In the genomic region with DNA sequence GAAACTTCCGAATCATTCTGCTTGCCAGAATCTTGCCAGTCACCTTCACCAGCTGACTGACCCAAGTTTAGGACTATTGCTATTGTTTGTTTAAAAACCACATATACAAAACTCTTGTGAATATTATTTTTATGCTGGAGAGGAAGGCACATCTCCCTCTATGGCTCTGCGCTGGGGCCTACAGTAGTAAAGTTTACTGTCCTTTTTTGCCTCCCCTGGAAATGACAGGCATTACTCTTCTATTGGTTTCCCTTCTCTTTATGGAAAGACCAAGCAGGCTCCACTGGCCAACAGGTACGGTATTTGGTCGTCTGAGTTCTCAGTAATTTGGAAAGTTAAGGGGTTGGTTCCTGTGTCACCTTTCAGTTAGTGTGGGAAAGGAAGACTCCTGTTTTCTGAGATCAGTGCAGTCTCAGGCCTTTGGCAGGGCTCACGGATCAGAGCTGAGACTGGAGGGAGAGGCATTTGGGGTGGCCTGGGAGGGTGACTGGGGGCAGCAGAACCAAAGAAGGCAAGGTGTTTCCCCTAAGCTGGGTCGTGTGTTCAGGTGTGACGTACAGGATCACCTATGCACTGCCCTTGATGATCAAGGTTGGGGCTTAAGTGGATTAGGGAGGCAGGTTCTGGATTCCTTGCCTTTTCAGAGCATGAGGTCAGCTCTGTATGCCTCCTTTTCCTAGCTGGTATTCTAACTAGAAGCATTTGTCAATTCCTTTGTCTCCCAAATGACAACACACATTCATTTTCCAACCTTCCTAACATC, we compare ENCODE assay signal across 19 cellular contexts. TPM values are rescaled to one million over a fixed set of nuclear protein-coding genes. Genes with fewer than 3 reads are reported as not detected.
DNase-seq lines count a peak whose midpoint lies in the region; ATAC-seq, FAIRE-seq and TF ChIP-seq lines count a peak whose summit lies in the region.
"Had no signal": no experiment of that assay in that cellular context is flagged by ENCODE, and none has a peak within 500 bp of the region (broad histone marks: within the 10 kb centered on the region; RNA-seq: fewer than 3 reads in every experiment).

No MANE protein-coding gene starts in this region.

- no peaks in the 10 kb centered on the region for H3K27me3 Mint-ChIP-seq in progenitor cell of endocrine pancreas
- no peaks in the 10 kb centered on the region for H3K27me3 Mint-ChIP-seq in activated T-cell treated with anti-CD3 and anti-CD28 coated beads, Interleukin-2, amount 50 U/mL, for 24 hours

- H3K23me2 ChIP-seq in H1 (ENCODE audit: low read depth, low read length), result no peaks in the 10 kb centered on the region

- H3K9me3 ChIP-seq in H1 (ENCODE audit: insufficient read depth in 2 of 2, low read depth in 1 of 2, low read length in 1 of 2) (no peaks in the 10 kb centered on the region), keratinocyte (ENCODE audit: control insufficient read depth, low read depth, low read length) (no peaks in the 10 kb centered on the region), pancreas (no peaks in the 10 kb centered on the region)
- H3K9me3 ChIP-seq: BLaER1 treated with 17β-estradiol and CSF1 and Interleukin-3, amounts not matched to agents 10 nM and 100 nM had no signal

- FAIRE-seq in HTR-8/SVneo (lab: Jason Lieb, UNC) (peak; percentile 42), H1 (lab: Jason Lieb, UNC) (peak; percentile 13), keratinocyte (lab: Jason Lieb, UNC) (peak; percentile 17), pancreas (lab: Jason Lieb, UNC) (no peak)
- FAIRE-seq: D721Med had no signal

- no peak overlapping the region for H2BK120ac ChIP-seq in H1 (replicated peaks; ENCODE audit: low read depth, low read length)

- no peak for TF ChIP-seq EP300 in H1 (IDR thresholded peaks at IDR 0.05; ENCODE audit: borderline replicate concordance in 1 of 2, low read depth in 2 of 2, low read length in 2 of 2)

- H3K36me3 Mint-ChIP-seq in progenitor cell of endocrine pancreas (ENCODE audit: insufficient read depth), result no peaks in the 10 kb centered on the region
- no peaks in the 10 kb centered on the region for H3K36me3 Mint-ChIP-seq in activated T-cell treated with anti-CD3 and anti-CD28 coated beads, Interleukin-2, amount 50 U/mL, for 24 hours (ENCODE audit: low read depth)
- H3K36me3 Mint-ChIP-seq: CD8-positive, alpha-beta T cell had no signal

- CTCF ChIA-PET in H1 (lab: Charles Lee; ENCODE audit: partially characterized antibody), result no interaction called here

- peak overlapping the region; percentile 46 for H3K27ac Mint-ChIP-seq in progenitor cell of endocrine pancreas
- no peak overlapping the region for H3K27ac Mint-ChIP-seq in activated T-cell treated with anti-CD3 and anti-CD28 coated beads, Interleukin-2, amount 50 U/mL, for 24 hours
- H3K27ac Mint-ChIP-seq: CD8-positive, alpha-beta T cell had no signal

- no peaks in the 10 kb centered on the region for H3K79me2 ChIP-seq in H1 (ENCODE audit: control insufficient read depth in 1 of 2, insufficient read depth in 2 of 2, low read length in 2 of 2)
- H3K79me2 ChIP-seq in keratinocyte (ENCODE audit: control insufficient read depth, insufficient read depth, low read length), result no peaks in the 10 kb centered on the region

- no peak overlapping the region for H3K4me3 Mint-ChIP-seq in progenitor cell of endocrine pancreas (ENCODE audit: low read depth)
- no peak overlapping the region for H3K4me3 Mint-ChIP-seq in activated T-cell treated with anti-CD3 and anti-CD28 coated beads, Interleukin-2, amount 50 U/mL, for 24 hours
- H3K4me3 Mint-ChIP-seq: CD8-positive, alpha-beta T cell had no signal

- H2BK15ac ChIP-seq in H1 (ENCODE audit: low read length), result 0 out of 2 replicates have a peak overlapping the region, but pooled peaks have one; percentile 75

- POLR2A ChIA-PET in H1 (lab: Charles Lee; ENCODE audit: partially characterized antibody), result no interaction called here

- H3K4me3 ChIP-seq in H1 (ENCODE audit: extremely low read depth in 1 of 4, insufficient read depth in 2 of 4, low read depth in 3 of 4, low read length in 4 of 4), result no peak overlapping the region
- no peak overlapping the region for H3K4me3 ChIP-seq in keratinocyte (ENCODE audit: control insufficient read depth in 2 of 3, extremely low read depth in 1 of 3, insufficient read depth in 2 of 3, low read depth in 1 of 3, low read length in 3 of 3)
- H3K4me3 ChIP-seq in pancreas, result no peak overlapping the region
- H3K4me3 ChIP-seq: BLaER1 treated with 17β-estradiol and CSF1 and Interleukin-3, amounts not matched to agents 10 nM and 100 nM; SK-N-MC had no signal

- TF ChIP-seq CTCF in H1 (IDR thresholded peaks at IDR 0.05; ENCODE audit: control extremely low read depth in 1 of 3, insufficient read depth in 1 of 3, low read depth in 1 of 3, low read length in 3 of 3) (no peak), keratinocyte (optimal IDR thresholded peaks at IDR 0.05 in 1 of 3, IDR thresholded peaks at IDR 0.05 in 1 of 3, conservative IDR thresholded peaks at IDR 0.05 in 1 of 3; ENCODE audit: extremely low read depth in 1 of 3, insufficient read depth in 2 of 3, low read length in 3 of 3) (no peak), progenitor cell of endocrine pancreas (IDR thresholded peaks at IDR 0.05; ENCODE audit: unreplicated experiment) (no peak), pancreas (IDR thresholded peaks at IDR 0.05) (no peak)

- H4K8ac ChIP-seq in H1 (ENCODE audit: extremely low read depth, insufficient read depth, low read length), result no peak overlapping the region

- H2AFZ ChIP-seq in H1 (ENCODE audit: low read length) (peak overlapping the region; percentile 42; the same call in 1 of the 2 replicates), keratinocyte (ENCODE audit: control insufficient read depth, low read length) (no peak overlapping the region)

- no peaks in the 10 kb centered on the region for H3K9me1 ChIP-seq in keratinocyte (ENCODE audit: control insufficient read depth, extremely low read depth, insufficient read depth, low read length)

- dilution Hi-C loops in keratinocyte (cut with MboI; ENCODE audit: extremely low pct_ligation_motif_present, low sequenced_read_pairs), result no loop called here

- no peak overlapping the region for H2BK5ac ChIP-seq in H1 (ENCODE audit: low read depth, low read length)

- H3K23ac ChIP-seq in H1 (ENCODE audit: insufficient read length), result no peak overlapping the region

- no peak overlapping the region for H4K91ac ChIP-seq in H1 (replicated peaks; ENCODE audit: insufficient read length, low read length)

- no peak for TF ChIP-seq POLR2A in H1 (IDR thresholded peaks at IDR 0.05; ENCODE audit: control extremely low read depth in 1 of 2, low read depth in 2 of 2, low read length in 2 of 2)

- ATAC-seq in pancreas, result no peak
- ATAC-seq: CD8-positive, alpha-beta T cell; HCT116 had no signal

- H3K27ac ChIP-seq in H1 (ENCODE audit: low read depth, low read length) (no peak overlapping the region), keratinocyte (ENCODE audit: control insufficient read depth, insufficient read depth, low read length) (no peak overlapping the region), pancreas (no peak overlapping the region)
- H3K27ac ChIP-seq: BLaER1 treated with 17β-estradiol and CSF1 and Interleukin-3, amounts not matched to agents 10 nM and 100 nM; KMS-11; SK-N-MC had no signal

- DNase-seq in HTR-8/SVneo (ENCODE audit: insufficient read length, low spot score) (no peak), H1 (ENCODE audit: low read depth in 1 of 2, low spot score in 2 of 2) (no peak), keratinocyte (ENCODE audit: low read depth, low spot score) (no peak), progenitor cell of endocrine pancreas (ENCODE audit: low spot score, unreplicated experiment) (no peak), NCI-H2107 (lab: John Stamatoyannopoulos, UW) (no peak), pancreas (no peak)
- no peak for DNase-seq in activated T-cell treated with anti-CD3 and anti-CD28 coated beads, Interleukin-2, amount 50 U/mL, for 24 hours
- DNase-seq: CD8-positive, alpha-beta T cell; NCI-H1417 treated with DMSO at 0.1 percent for 48 hours; NCI-H187 treated with DMSO at 0.1 percent for 48 hours; NCI-H226; NCI-H524; NCI-H82; SHP77 had no signal

- H2AK5ac ChIP-seq in H1 (ENCODE audit: low read depth, low read length), result no peak overlapping the region

- H3K14ac ChIP-seq in H1 (ENCODE audit: insufficient read length), result no peak overlapping the region

- H4K20me1 ChIP-seq in H1 (replicated peaks in 1 of 2; ENCODE audit: control insufficient read depth in 1 of 2, insufficient read depth in 2 of 2, low read length in 2 of 2), result no peaks in the 10 kb centered on the region
- no peaks in the 10 kb centered on the region for H4K20me1 ChIP-seq in keratinocyte (ENCODE audit: control insufficient read depth, extremely low read depth, insufficient read depth, low read length)
- H4K20me1 ChIP-seq: BLaER1 treated with 17β-estradiol and CSF1 and Interleukin-3, amounts not matched to agents 10 nM and 100 nM had no signal

- no peaks in the 10 kb centered on the region for H3K9me3 Mint-ChIP-seq in progenitor cell of endocrine pancreas (ENCODE audit: low read depth)
- H3K9me3 Mint-ChIP-seq in activated T-cell treated with anti-CD3 and anti-CD28 coated beads, Interleukin-2, amount 50 U/mL, for 24 hours, result no peaks in the 10 kb centered on the region
- H3K9me3 Mint-ChIP-seq: CD8-positive, alpha-beta T cell had no signal

- H4K5ac ChIP-seq in H1 (ENCODE audit: insufficient read length, low read depth, low read length), result no peak overlapping the region

- no peaks in the 10 kb centered on the region for H3K79me1 ChIP-seq in H1 (ENCODE audit: low read depth, low read length)

- intact Hi-C loops in pancreas (cut with DNase I), result no loop called here

- H3K4ac ChIP-seq in H1 (replicated peaks; ENCODE audit: insufficient read length, low read depth, low read length), result no peak overlapping the region

- H3K4me1 ChIP-seq in H1 (replicated peaks in 1 of 4; ENCODE audit: control insufficient read depth in 3 of 4, insufficient read depth in 4 of 4, low read length in 3 of 4), result peaks cover 0 to 4% (median 2%) of the 10 kb centered on the region in 4 experiments; a peak in 3 of 7 replicates
- H3K4me1 ChIP-seq in keratinocyte (ENCODE audit: control insufficient read depth, extremely low read depth, insufficient read depth, low read length), result no peaks in the 10 kb centered on the region
- H3K4me1 ChIP-seq in pancreas, result no peaks in the 10 kb centered on the region

- H3K36me3 ChIP-seq in H1 (ENCODE audit: control insufficient read depth in 2 of 4, insufficient read depth in 4 of 4, low read length in 3 of 4), result no peaks in the 10 kb centered on the region
- H3K36me3 ChIP-seq in keratinocyte (ENCODE audit: control insufficient read depth in 2 of 2, extremely low read depth in 1 of 2, insufficient read depth in 2 of 2, low read length in 2 of 2), result no peaks in the 10 kb centered on the region
- H3K36me3 ChIP-seq in pancreas, result no peaks in the 10 kb centered on the region
- H3K36me3 ChIP-seq: BLaER1 treated with 17β-estradiol and CSF1 and Interleukin-3, amounts not matched to agents 10 nM and 100 nM had no signal

- H3K56ac ChIP-seq in H1 (replicated peaks; ENCODE audit: insufficient read length, low read depth, low read length), result no peak overlapping the region

- H3K4me2 ChIP-seq in H1 (ENCODE audit: insufficient read depth in 1 of 2, low read depth in 2 of 2, low read length in 2 of 2) (no peak overlapping the region), keratinocyte (ENCODE audit: control insufficient read depth, extremely low read depth, insufficient read depth, low read depth, low read length) (no peak overlapping the region)
- H3K4me2 ChIP-seq: BLaER1 treated with 17β-estradiol and CSF1 and Interleukin-3, amounts not matched to agents 10 nM and 100 nM; KMS-11 had no signal

- H3K9ac ChIP-seq in H1 (replicated peaks in 1 of 4; ENCODE audit: extremely low read depth in 1 of 4, low read depth in 3 of 4, low read length in 3 of 4) (no peak overlapping the region), keratinocyte (ENCODE audit: control insufficient read depth, extremely low read depth, insufficient read depth, low read length) (no peak overlapping the region)
- H3K9ac ChIP-seq: BLaER1 treated with 17β-estradiol and CSF1 and Interleukin-3, amounts not matched to agents 10 nM and 100 nM; KMS-11 had no signal

- H3K27me3 ChIP-seq in H1 (replicated peaks in 1 of 4; ENCODE audit: control insufficient read depth in 3 of 4, extremely low read depth in 1 of 4, insufficient read depth in 3 of 4, low read length in 3 of 4), result peaks cover 0 to 2% (median 0%) of the 10 kb centered on the region in 4 experiments; a peak in 1 of 7 replicates
- H3K27me3 ChIP-seq in keratinocyte (ENCODE audit: control insufficient read depth, extremely low read depth, insufficient read depth, low read length), result no peaks in the 10 kb centered on the region
- no peaks in the 10 kb centered on the region for H3K27me3 ChIP-seq in pancreas
- H3K27me3 ChIP-seq: BLaER1 treated with 17β-estradiol and CSF1 and Interleukin-3, amounts not matched to agents 10 nM and 100 nM had no signal

- WGBS in H1 (ENCODE audit: extremely low coverage in 1 of 2, insufficient coverage in 1 of 2, insufficient read length in 1 of 2, insufficient replicate concordance in 2 of 2, low coverage in 1 of 2, low lambda C conversion rate in 2 of 2, missing lambda C conversion rate in 1 of 2), 2 experiments, result 77% methylated on average over 7 of the region's 7 CpGs; no CpG with 5 or more reads in 1 of the 2 experiments
- WGBS in pancreas, 2 donors, result 79 to 86% methylated on average over 7 of the region's 7 CpGs

- no peak overlapping the region for H3K18ac ChIP-seq in H1 (ENCODE audit: extremely low read depth, low read length)

- peaks cover 9% of the 10 kb centered on the region for H3K4me1 Mint-ChIP-seq in progenitor cell of endocrine pancreas (ENCODE audit: low read depth)
- H3K4me1 Mint-ChIP-seq in activated T-cell treated with anti-CD3 and anti-CD28 coated beads, Interleukin-2, amount 50 U/mL, for 24 hours (ENCODE audit: low read depth), result no peaks in the 10 kb centered on the region

- no peak overlapping the region for H2BK12ac ChIP-seq in H1 (ENCODE audit: low read depth, low read length)

- 0 out of 2 replicates have a peak overlapping the region, but pooled peaks have one; percentile 32 for H2BK20ac ChIP-seq in H1 (ENCODE audit: low read length)

- TF ChIP-seq RAD21 in H1 (IDR thresholded peaks at IDR 0.05 in 1 of 2, conservative IDR thresholded peaks at IDR 0.05 in 1 of 2; ENCODE audit: low read depth in 2 of 2, low read length in 2 of 2), result no peak

RNA-seq across cellular contexts. Expression of a gene that starts 16.0 kb away (rescaled TPM):
- 62.7 and 68.4 TPM in 2 replicates for total RNA-seq in H1 (2021; fragmentation: NEBNext Ultra II Directional; extraction: Animal tissue kit (Norgen Biotek cat#: 25700))
- 7.3 and 9.8 TPM in 2 replicates for polyA plus RNA-seq in H1 (2011; rRNA removed)
- 17.6 TPM for polyA plus RNA-seq in H1 (2011; cell fraction: cytosol; rRNA removed)
- 7.6 TPM for polyA plus RNA-seq in H1 (2011; cell fraction: nucleus; rRNA removed)
- polyA plus RNA-seq in H1 (2012, experiment 1 of 2), result 23.3 to 41.1 TPM (median 27.1 TPM) in 4 replicates
- polyA plus RNA-seq in H1 (2012, experiment 2 of 2), result 2.6 TPM
- polyA plus RNA-seq in H1 (2013, experiment 1 of 2), result 44.2 TPM
- polyA plus RNA-seq in H1 (2013, experiment 2 of 2), result 43.3 TPM
- polyA minus RNA-seq in H1 (2011; rRNA and poly(A)+ RNA removed), result 21.1 and 32.6 TPM in 2 replicates
- 30.2 TPM for polyA minus RNA-seq in H1 (2011; cell fraction: cytosol; rRNA and poly(A)+ RNA removed)
- polyA minus RNA-seq in H1 (2011; cell fraction: nucleus; rRNA and poly(A)+ RNA removed), result 41.6 TPM
- polyA plus RNA-seq in keratinocyte, result 50.5 to 82.1 TPM (median 61.9 TPM) in 3 replicates
- polyA plus RNA-seq in keratinocyte (2011; ENCODE audit: low read depth), result 530 TPM
- 53.0 and 78.8 TPM in 2 replicates for polyA plus RNA-seq in keratinocyte (2011; cell fraction: cytosol; rRNA removed)
- polyA plus RNA-seq in keratinocyte (2011; cell fraction: nucleus; rRNA removed), result 49.7 and 76.4 TPM in 2 replicates
- 78.7 and 85.6 TPM in 2 replicates for polyA plus RNA-seq in keratinocyte (2012; ENCODE audit: low replicate concordance)
- 14.3 to 90.5 TPM (median 37.5 TPM) in 3 replicates for polyA minus RNA-seq in keratinocyte
- polyA minus RNA-seq in keratinocyte (2011; cell fraction: cytosol; rRNA and poly(A)+ RNA removed), result 72.5 TPM
- 44.1 and 97.3 TPM in 2 replicates for polyA minus RNA-seq in keratinocyte (2011; cell fraction: nucleus; rRNA and poly(A)+ RNA removed)
- total RNA-seq in progenitor cell of endocrine pancreas, result 111 and 115 TPM in 2 replicates
- total RNA-seq in pancreas, result 10 to 100 TPM; 24.0 to 48.3 (median 36.5) TPM
- 10 to 100 TPM; 17.2 to 24.6 TPM for polyA plus RNA-seq in pancreas
